Comparison of ENCODE assay signal across 2 cellular contexts in the genomic region with DNA sequence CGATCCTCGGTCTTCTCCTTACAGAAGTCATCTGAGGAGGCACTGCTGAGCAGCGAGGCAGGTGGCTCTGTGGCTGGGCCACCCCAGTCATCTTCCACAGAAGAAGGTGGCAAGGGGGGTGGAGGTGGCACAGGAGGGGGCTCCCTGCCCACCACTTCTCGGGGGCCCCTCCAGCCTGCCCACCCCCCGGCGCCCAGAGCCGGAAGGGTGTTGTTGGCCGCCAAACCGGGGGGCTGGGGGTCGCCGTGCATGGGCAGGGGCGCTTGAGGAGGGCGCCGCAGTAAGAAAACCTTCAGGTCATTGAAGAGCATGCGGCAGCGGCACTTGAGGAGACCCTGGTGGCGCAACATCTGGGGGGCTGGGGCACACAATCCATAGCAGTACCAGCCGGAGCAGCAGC.
TF ChIP-seq lines count a peak whose summit lies in the region.

No MANE protein-coding gene starts in this region.

TF ChIP-seq in A549, 52 proteins besides CTCF, POLR2A, EP300 and RAD21:
- no peak for TF ChIP-seq JUN (IDR thresholded peaks at IDR 0.05)
- TF ChIP-seq, protein P1, sequence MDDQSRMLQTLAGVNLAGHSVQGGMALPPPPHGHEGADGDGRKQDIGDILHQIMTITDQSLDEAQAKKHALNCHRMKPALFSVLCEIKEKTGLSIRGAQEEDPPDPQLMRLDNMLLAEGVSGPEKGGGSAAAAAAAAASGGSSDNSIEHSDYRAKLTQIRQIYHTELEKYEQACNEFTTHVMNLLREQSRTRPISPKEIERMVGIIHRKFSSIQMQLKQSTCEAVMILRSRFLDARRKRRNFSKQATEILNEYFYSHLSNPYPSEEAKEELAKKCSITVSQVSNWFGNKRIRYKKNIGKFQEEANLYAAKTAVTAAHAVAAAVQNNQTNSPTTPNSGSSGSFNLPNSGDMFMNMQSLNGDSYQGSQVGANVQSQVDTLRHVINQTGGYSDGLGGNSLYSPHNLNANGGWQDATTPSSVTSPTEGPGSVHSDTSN (IDR thresholded peaks at IDR 0.05), result no peak
- TF ChIP-seq MAFK (IDR thresholded peaks at IDR 0.05; ENCODE audit: partially characterized antibody), result no peak
- TF ChIP-seq TP53 (CRISPR knock-in tag; IDR thresholded peaks at IDR 0.05), result no peak
- TF ChIP-seq, protein P2, sequence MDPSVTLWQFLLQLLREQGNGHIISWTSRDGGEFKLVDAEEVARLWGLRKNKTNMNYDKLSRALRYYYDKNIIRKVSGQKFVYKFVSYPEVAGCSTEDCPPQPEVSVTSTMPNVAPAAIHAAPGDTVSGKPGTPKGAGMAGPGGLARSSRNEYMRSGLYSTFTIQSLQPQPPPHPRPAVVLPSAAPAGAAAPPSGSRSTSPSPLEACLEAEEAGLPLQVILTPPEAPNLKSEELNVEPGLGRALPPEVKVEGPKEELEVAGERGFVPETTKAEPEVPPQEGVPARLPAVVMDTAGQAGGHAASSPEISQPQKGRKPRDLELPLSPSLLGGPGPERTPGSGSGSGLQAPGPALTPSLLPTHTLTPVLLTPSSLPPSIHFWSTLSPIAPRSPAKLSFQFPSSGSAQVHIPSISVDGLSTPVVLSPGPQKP (IDR thresholded peaks at IDR 0.05; ENCODE audit: low read depth, low read length), result no peak
- no peak for TF ChIP-seq FOXS1 (CRISPR knock-in tag; IDR thresholded peaks at IDR 0.05)
- no peak for TF ChIP-seq SMC3 (IDR thresholded peaks at IDR 0.05)
- TF ChIP-seq BHLHE40 (IDR thresholded peaks at IDR 0.05; ENCODE audit: low read depth, low read length), result no peak
- TF ChIP-seq KDM1A (IDR thresholded peaks at IDR 0.05; ENCODE audit: low read depth), result no peak
- no peak for TF ChIP-seq CHD2 (IDR thresholded peaks at IDR 0.05; ENCODE audit: low read length, partially characterized antibody)
- no peak for TF ChIP-seq NPAS2 (CRISPR knock-in tag; IDR thresholded peaks at IDR 0.05; ENCODE audit: borderline replicate concordance)
- TF ChIP-seq NFE2L2 (conservative IDR thresholded peaks at IDR 0.05; ENCODE audit: low read length), result no peak
- no peak for TF ChIP-seq RNF2 (IDR thresholded peaks at IDR 0.05; ENCODE audit: borderline replicate concordance, low read depth)
- no peak for TF ChIP-seq HDAC2 (IDR thresholded peaks at IDR 0.05)
- TF ChIP-seq, protein P3, sequence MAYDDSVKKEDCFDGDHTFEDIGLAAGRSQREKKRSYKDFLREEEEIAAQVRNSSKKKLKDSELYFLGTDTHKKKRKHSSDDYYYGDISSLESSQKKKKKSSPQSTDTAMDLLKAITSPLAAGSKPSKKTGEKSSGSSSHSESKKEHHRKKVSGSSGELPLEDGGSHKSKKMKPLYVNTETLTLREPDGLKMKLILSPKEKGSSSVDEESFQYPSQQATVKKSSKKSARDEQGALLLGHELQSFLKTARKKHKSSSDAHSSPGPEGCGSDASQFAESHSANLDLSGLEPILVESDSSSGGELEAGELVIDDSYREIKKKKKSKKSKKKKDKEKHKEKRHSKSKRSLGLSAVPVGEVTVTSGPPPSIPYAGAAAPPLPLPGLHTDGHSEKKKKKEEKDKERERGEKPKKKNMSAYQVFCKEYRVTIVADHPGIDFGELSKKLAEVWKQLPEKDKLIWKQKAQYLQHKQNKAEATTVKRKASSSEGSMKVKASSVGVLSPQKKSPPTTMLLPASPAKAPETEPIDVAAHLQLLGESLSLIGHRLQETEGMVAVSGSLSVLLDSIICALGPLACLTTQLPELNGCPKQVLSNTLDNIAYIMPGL (CRISPR knock-in tag; IDR thresholded peaks at IDR 0.05; ENCODE audit: borderline replicate concordance), result no peak
- no peak for TF ChIP-seq KDM5A (IDR thresholded peaks at IDR 0.05)
- TF ChIP-seq, protein P4, sequence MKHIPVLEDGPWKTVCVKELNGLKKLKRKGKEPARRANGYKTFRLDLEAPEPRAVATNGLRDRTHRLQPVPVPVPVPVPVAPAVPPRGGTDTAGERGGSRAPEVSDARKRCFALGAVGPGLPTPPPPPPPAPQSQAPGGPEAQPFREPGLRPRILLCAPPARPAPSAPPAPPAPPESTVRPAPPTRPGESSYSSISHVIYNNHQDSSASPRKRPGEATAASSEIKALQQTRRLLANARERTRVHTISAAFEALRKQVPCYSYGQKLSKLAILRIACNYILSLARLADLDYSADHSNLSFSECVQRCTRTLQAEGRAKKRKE (CRISPR knock-in tag; IDR thresholded peaks at IDR 0.05; ENCODE audit: low read depth), result no peak
- no peak for TF ChIP-seq JUNB (IDR thresholded peaks at IDR 0.05)

TF ChIP-seq in WTC11, 78 proteins besides CTCF, POLR2A, EP300 and RAD21:
- TF ChIP-seq PRRX2 (CRISPR knock-in tag; IDR thresholded peaks at IDR 0.05) (no peak), E2F5 (CRISPR knock-in tag; IDR thresholded peaks at IDR 0.05) (no peak), NFE2L1 (CRISPR knock-in tag; IDR thresholded peaks at IDR 0.05) (no peak), ZNF317 (CRISPR knock-in tag; IDR thresholded peaks at IDR 0.05; ENCODE audit: borderline replicate concordance, low read depth) (no peak), ERG (CRISPR knock-in tag; IDR thresholded peaks at IDR 0.05) (no peak), ZSCAN18 (CRISPR knock-in tag; IDR thresholded peaks at IDR 0.05) (no peak), HMGA2 (CRISPR knock-in tag; IDR thresholded peaks at IDR 0.05) (no peak), ZNF138 (CRISPR knock-in tag; conservative IDR thresholded peaks at IDR 0.05) (no peak), JAZF1 (CRISPR knock-in tag; IDR thresholded peaks at IDR 0.05) (no peak), STAT6 (CRISPR knock-in tag; conservative IDR thresholded peaks at IDR 0.05; ENCODE audit: low read depth) (no peak), USF1 (CRISPR knock-in tag; IDR thresholded peaks at IDR 0.05) (no peak)
- TF ChIP-seq, protein P5, sequence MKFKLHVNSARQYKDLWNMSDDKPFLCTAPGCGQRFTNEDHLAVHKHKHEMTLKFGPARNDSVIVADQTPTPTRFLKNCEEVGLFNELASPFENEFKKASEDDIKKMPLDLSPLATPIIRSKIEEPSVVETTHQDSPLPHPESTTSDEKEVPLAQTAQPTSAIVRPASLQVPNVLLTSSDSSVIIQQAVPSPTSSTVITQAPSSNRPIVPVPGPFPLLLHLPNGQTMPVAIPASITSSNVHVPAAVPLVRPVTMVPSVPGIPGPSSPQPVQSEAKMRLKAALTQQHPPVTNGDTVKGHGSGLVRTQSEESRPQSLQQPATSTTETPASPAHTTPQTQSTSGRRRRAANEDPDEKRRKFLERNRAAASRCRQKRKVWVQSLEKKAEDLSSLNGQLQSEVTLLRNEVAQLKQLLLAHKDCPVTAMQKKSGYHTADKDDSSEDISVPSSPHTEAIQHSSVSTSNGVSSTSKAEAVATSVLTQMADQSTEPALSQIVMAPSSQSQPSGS (CRISPR knock-in tag; IDR thresholded peaks at IDR 0.05; ENCODE audit: borderline replicate concordance, low read depth), result no peak
TF ChIP-seq in WTC11: peak in this region for 0.
